ENCODE assay signal across 9 cellular contexts in the genomic region with DNA sequence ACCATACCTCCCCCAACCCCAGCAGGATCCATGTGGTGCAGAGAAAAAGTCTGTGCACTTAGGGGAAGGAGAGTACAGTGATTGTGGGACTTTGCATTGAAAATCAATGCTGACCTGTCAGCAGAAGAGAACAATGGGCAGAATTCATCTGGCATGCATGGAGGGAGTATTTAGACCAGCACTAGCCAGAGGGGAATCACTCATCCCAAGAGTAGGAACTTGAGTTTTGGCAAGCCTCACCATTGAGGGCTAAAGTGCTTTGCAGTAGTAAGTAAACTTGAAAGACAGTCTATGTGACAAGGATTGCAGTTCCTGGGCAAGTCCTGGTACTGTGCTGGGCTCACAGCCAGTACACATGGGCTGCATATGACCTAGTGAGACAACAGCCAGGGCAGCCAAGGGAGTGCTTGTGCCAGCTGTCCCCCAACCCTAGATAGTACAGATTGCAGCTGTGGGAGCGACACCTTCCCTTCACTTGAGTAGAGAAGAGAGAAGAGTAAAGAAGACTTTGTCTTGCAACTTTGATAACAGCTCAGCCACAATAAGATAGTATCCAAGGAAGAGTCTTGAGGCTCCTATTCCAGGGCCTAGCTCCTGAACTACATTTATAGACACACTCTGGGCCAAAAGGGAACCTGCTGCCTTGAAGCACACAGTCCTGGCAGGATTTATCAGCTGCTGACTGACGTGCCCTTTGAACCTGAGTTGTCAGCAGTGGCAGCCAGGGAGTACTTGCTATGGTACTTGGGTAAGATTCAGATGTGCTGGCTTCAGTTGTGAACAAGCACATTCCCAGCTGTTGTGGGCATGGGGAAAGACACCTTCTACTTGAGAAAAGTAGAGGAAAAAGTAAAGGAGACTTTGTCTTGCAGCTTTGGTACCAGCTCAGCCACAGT.
"Had no signal": no experiment of that assay in that cellular context is flagged by ENCODE, and none has a peak within 500 bp of the region (broad histone marks: within the 10 kb centered on the region; RNA-seq: fewer than 3 reads in every experiment).

No MANE protein-coding gene starts in this region.

- H3K27me3 ChIP-seq: brain microvascular endothelial cell, heart left ventricle, left lung had no signal

- H3K36me3 ChIP-seq: brain microvascular endothelial cell, heart left ventricle, left lung had no signal

- ATAC-seq: left lung had no signal

- DNase-seq: activated CD4-positive, alpha-beta T cell treated with anti-CD3 and anti-CD28 coated beads, Interleukin-2, amount 50 U/mL, for 1 hour; activated effector memory CD4-positive, alpha-beta T cell treated with Interleukin-2 at 50 U/mL for 16 hours; amygdala; brain microvascular endothelial cell; dorsolateral prefrontal cortex; left lung; stimulated activated CD4-positive, alpha-beta T cell treated with anti-CD3 and anti-CD28 coated beads, Interleukin-15, amount 100 ng/mL, for 24 hours; stimulated activated CD4-positive, alpha-beta T cell treated with anti-CD3 and anti-CD28 coated beads, Interleukin-4, amount 100 ng/mL, for 24 hours had no signal

- H3K4me1 ChIP-seq: heart left ventricle, left lung had no signal

- H3K4me3 ChIP-seq: dorsolateral prefrontal cortex, heart left ventricle, left lung had no signal

- H3K27ac ChIP-seq: brain microvascular endothelial cell, dorsolateral prefrontal cortex, heart left ventricle, left lung had no signal
